22 cellular contexts compared by ENCODE assay signal in the genomic region with DNA sequence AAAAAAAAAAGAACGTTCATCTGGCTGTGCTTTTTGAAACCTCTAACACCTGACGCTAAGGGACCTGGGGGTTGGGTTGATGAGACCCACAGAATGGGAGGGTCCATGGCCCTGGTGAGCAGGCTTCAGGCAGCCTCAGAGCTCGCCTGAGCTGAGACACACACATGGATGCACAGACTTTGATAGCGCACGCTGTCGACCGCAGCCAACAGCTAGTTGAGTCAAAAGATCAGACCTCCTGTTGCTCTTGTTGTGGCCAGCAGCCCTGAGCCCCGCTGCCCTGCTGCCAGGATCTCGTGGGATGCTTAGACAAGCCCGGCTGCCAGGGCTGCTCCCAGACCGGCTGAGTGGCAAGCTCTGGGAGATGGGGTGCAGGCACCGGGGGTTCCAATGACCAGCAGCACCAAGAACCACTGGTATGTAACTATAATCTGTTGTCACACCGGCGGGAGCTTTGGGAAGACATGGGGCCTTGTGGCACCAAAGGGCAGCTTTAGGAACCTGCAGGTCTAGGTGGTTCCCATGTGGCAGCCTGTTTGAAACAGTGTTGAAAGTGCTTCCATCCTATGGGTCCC.
"Had no signal": no experiment of that assay in that cellular context is flagged by ENCODE, and none has a peak within 500 bp of the region (broad histone marks: within the 10 kb centered on the region; RNA-seq: fewer than 3 reads in every experiment).

No MANE protein-coding gene starts in this region.

- H3K9ac ChIP-seq: parathyroid adenoma had no signal

- H3K4me3 Mint-ChIP-seq: activated T-helper 17 cell treated with anti-CD3 and anti-CD28 coated beads, Interleukin-2, amount 50 U/mL, for 72 hours; naive thymus-derived CD4-positive, alpha-beta T cell; stimulated activated naive B cell treated with anti-CD40 and anti-IgM and Interleukin-4, amounts not matched to agents 10 μg/mL and 1 μg/mL and 100 μg/mL, for 72 hours; T-helper 2 cell treated with Interferon-gamma antibody and Interleukin-4, amounts not matched to agents 5 μg/mL and 100 μg/mL, for 36 hours; WTC11 had no signal

- ATAC-seq: activated T-helper 17 cell treated with anti-CD3 and anti-CD28 coated beads, Interleukin-2, amount 50 U/mL, for 72 hours; naive thymus-derived CD4-positive, alpha-beta T cell; sciatic nerve; stimulated activated naive B cell treated with anti-CD40 and anti-IgM and Interleukin-4, amounts not matched to agents 10 μg/mL and 1 μg/mL and 100 μg/mL, for 72 hours had no signal

- H3K27ac Mint-ChIP-seq: activated T-helper 17 cell treated with anti-CD3 and anti-CD28 coated beads, Interleukin-2, amount 50 U/mL, for 72 hours; stimulated activated naive B cell treated with anti-CD40 and anti-IgM and Interleukin-4, amounts not matched to agents 10 μg/mL and 1 μg/mL and 100 μg/mL, for 72 hours; T-helper 2 cell treated with Interferon-gamma antibody and Interleukin-4, amounts not matched to agents 5 μg/mL and 100 μg/mL, for 36 hours; WTC11 had no signal

- H3K4me1 ChIP-seq: parathyroid adenoma, SJSA1 had no signal

- FAIRE-seq: bronchial epithelial cell, endothelial cell of umbilical vein, islet of Langerhans, TTC549 had no signal

- H3K79me2 ChIP-seq: parathyroid adenoma had no signal

- H3K4me2 ChIP-seq: smooth muscle cell had no signal

- H2AFZ ChIP-seq: parathyroid adenoma had no signal

- H3K27me3 ChIP-seq: ascending aorta, esophagus muscularis mucosa, SJSA1, tibial artery had no signal

- H3K27ac ChIP-seq: ascending aorta, esophagus muscularis mucosa, parathyroid adenoma, SJSA1, tibial artery had no signal

- H3K9me3 ChIP-seq: ascending aorta, esophagus muscularis mucosa, SJSA1, tibial artery had no signal

- DNase-seq: activated CD4-positive, alpha-beta T cell treated with anti-CD3 and anti-CD28 coated beads for 48 hours; activated naive CD4-positive, alpha-beta T cell treated with Interleukin-2 at 50 U/mL for 16 hours; effector memory CD4-positive, alpha-beta T cell; left cardiac atrium; mesendoderm; naive thymus-derived CD4-positive, alpha-beta T cell; stimulated activated CD4-positive, alpha-beta T cell treated with anti-CD3 and anti-CD28 coated beads, Interleukin-4, amount 100 ng/mL, for 24 hours; stimulated activated naive B cell treated with anti-CD40 and anti-IgM and Interleukin-4, amounts not matched to agents 10 μg/mL and 1 μg/mL and 100 μg/mL, for 72 hours; tibial artery had no signal

- H3K36me3 ChIP-seq: ascending aorta, esophagus muscularis mucosa, SJSA1, tibial artery had no signal

- H3K4me3 ChIP-seq: ascending aorta, esophagus muscularis mucosa, SJSA1, smooth muscle cell, tibial artery had no signal

- H3K27me3 Mint-ChIP-seq: activated T-helper 17 cell treated with anti-CD3 and anti-CD28 coated beads, Interleukin-2, amount 50 U/mL, for 72 hours; naive thymus-derived CD4-positive, alpha-beta T cell had no signal
